ENCODE assay signal across 8 cellular contexts in the genomic region with DNA sequence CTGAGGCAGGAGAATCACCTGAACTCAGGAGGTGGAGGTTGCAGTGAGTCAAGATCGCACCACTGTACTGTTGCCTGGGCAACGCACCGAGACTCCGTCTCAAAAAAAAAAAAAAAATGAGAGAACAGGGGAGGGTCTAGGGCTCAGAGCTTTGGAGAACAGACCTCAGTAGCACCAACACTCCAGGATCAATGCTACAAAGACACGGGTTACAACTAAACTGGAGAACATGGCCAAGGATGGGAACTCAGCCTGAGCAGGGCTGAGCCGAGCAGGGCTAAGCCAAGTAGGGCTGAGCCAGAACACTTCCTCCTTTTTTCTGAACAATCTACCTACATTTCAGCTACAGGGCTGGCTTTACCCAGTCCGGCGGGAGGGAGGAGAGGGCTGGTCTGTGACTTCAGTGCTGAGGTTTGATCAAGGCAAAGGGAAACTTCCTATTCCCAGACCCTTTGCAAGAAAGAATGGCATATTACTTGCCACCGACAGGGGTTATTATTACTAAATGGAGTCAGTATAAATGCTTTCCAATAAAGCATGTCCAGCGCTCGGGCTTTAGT. TPM values are rescaled to one million over a fixed set of nuclear protein-coding genes. Genes with fewer than 3 reads are reported as not detected.
DNase-seq lines count a peak whose midpoint lies in the region; ATAC-seq and TF ChIP-seq lines count a peak whose summit lies in the region.

No MANE protein-coding gene starts in this region.

- WGBS in hepatocyte (ENCODE audit: low lambda C conversion rate, missing lambda C conversion rate), result 35% methylated on average over 11 of the region's 11 CpGs

- H3K27ac Mint-ChIP-seq in activated naive CD4-positive, alpha-beta T cell treated with anti-CD3 and anti-CD28 coated beads, Interleukin-2, amount 50 U/mL, for 72 hours, result peak overlapping the region; percentile 98 to 99

- POLR2A ChIA-PET in OCI-LY7 (lab: Charles Lee), result interaction anchor here (0.7 kb wide), 1 partner anchor 560 kb away, joined by 6 read pairs; no protein-coding TSS in a partner anchor

- peaks cover 7 to 47% of the 10 kb centered on the region in 2 donors for H3K36me3 Mint-ChIP-seq in activated naive CD4-positive, alpha-beta T cell treated with anti-CD3 and anti-CD28 coated beads, Interleukin-2, amount 50 U/mL, for 72 hours

- intact Hi-C loops in OCI-LY7 (cut with micrococcal nuclease; ENCODE audit: unreplicated experiment), result no loop called here

- H3K4me3 ChIP-seq in OCI-LY7 (ENCODE audit: low read depth, low read length, poor library complexity, severe bottlenecking), result peak overlapping the region; percentile 69
- H3K4me3 ChIP-seq in hepatocyte, result peak overlapping the region; percentile 44
- H3K4me3 ChIP-seq in HAP-1, result no peak overlapping the region

- TF ChIP-seq CTCF in OCI-LY7 (conservative IDR thresholded peaks at IDR 0.05; ENCODE audit: low read length) (no peak), hepatocyte (IDR thresholded peaks at IDR 0.05; ENCODE audit: poor library complexity) (no peak)

- H3K27me3 ChIP-seq in hepatocyte (no peaks in the 10 kb centered on the region), HAP-1 (ENCODE audit: low read depth) (no peaks in the 10 kb centered on the region)

- peak overlapping the region; percentile 73 for H2AFZ ChIP-seq in OCI-LY7 (ENCODE audit: low read length)
- peak overlapping the region; percentile 78 for H2AFZ ChIP-seq in hepatocyte

- H3K79me2 ChIP-seq in OCI-LY7 (ENCODE audit: insufficient read depth, low read depth, low read length) (peaks cover 38% of the 10 kb centered on the region), hepatocyte (peaks cover 30% of the 10 kb centered on the region)

- H4K20me1 ChIP-seq in OCI-LY7 (ENCODE audit: insufficient read depth, low read length) (peaks cover 6% of the 10 kb centered on the region; the same call in 1 of the 2 replicates), hepatocyte (ENCODE audit: insufficient read depth, poor library complexity, severe bottlenecking) (no peaks in the 10 kb centered on the region)

- peak; percentile 43 for ATAC-seq in HG03025 (IDR thresholded peaks at IDR 0.05; ENCODE audit: low FRiP score, unreplicated experiment)
- peak; percentile 21 to 39 for ATAC-seq in activated naive CD4-positive, alpha-beta T cell treated with anti-CD3 and anti-CD28 coated beads, Interleukin-2, amount 50 U/mL, for 72 hours

- H3K9me3 ChIP-seq in OCI-LY7 (ENCODE audit: low read length), result no peaks in the 10 kb centered on the region
- no peaks in the 10 kb centered on the region for H3K9me3 ChIP-seq in hepatocyte (ENCODE audit: low read depth)
- no peaks in the 10 kb centered on the region for H3K9me3 ChIP-seq in HAP-1

- H3K4me1 ChIP-seq in OCI-LY7 (ENCODE audit: insufficient read depth, low read length, poor library complexity, severe bottlenecking), result peaks cover 41% of the 10 kb centered on the region
- H3K4me1 ChIP-seq in hepatocyte (ENCODE audit: insufficient read depth), result peaks cover 16% of the 10 kb centered on the region
- peaks cover 16% of the 10 kb centered on the region for H3K4me1 ChIP-seq in HAP-1

- H3K4me2 ChIP-seq in OCI-LY7 (ENCODE audit: low read length) (peak overlapping the region; percentile 88), hepatocyte (peak overlapping the region; percentile 86)

- H3K27ac ChIP-seq in OCI-LY7 (ENCODE audit: low read depth, low read length, poor library complexity, severe bottlenecking) (peak overlapping the region; percentile 93), hepatocyte (peak overlapping the region; percentile 94)

- BruUV-seq in OCI-LY7 (replicated peaks; lab: Mats Ljungman, UMichigan), result no TSS peak

- H3K9me2 ChIP-seq in OCI-LY7 (ENCODE audit: insufficient read depth, low read length) (no peaks in the 10 kb centered on the region), hepatocyte (replicated peaks; ENCODE audit: insufficient read depth) (no peaks in the 10 kb centered on the region)

- DNase-seq in stimulated activated CD4-positive, alpha-beta T cell treated with anti-CD3 and anti-CD28 coated beads, Interleukin-1b, Interleukin-23, amount 100 ng/mL, for 48 hours, result peak; percentile 43
- DNase-seq in stimulated activated CD4-positive, alpha-beta T cell treated with anti-CD3 and anti-CD28 coated beads, Interleukin-12 subunit alpha, Interleukin-12 subunit beta, amount 100 ng/mL, for 4 hours, result no peak
- DNase-seq in OCI-LY7 (ENCODE audit: low spot score), result peak; percentile 68
- DNase-seq in activated naive CD4-positive, alpha-beta T cell treated with anti-CD3 and anti-CD28 coated beads, Interleukin-2, amount 50 U/mL, for 72 hours (ENCODE audit: low spot score in 2 of 2), result peak in 1 of 2 donors; percentile 54
- peak; percentile 46 for DNase-seq in hepatocyte (ENCODE audit: low spot score)
- peak; percentile 29 for DNase-seq in stimulated activated CD4-positive, alpha-beta T cell treated with anti-CD3 and anti-CD28 coated beads, Interleukin-4, amount 100 ng/mL, for 1 hour
- DNase-seq in HAP-1 (ENCODE audit: low spot score in 2 of 2), result no peak

- H3K36me3 ChIP-seq in OCI-LY7 (ENCODE audit: insufficient read depth, low read length), result 0 out of 2 replicates have a peak, but pooled peaks cover 5% of the 10 kb centered on the region
- no peaks in the 10 kb centered on the region for H3K36me3 ChIP-seq in hepatocyte (replicated peaks; ENCODE audit: insufficient read depth, low read depth)
- no peaks in the 10 kb centered on the region; the same call in 1 of the 2 replicates for H3K36me3 ChIP-seq in HAP-1 (replicated peaks)

- CTCF ChIA-PET in OCI-LY7 (lab: Charles Lee; ENCODE audit: unreplicated experiment), result no interaction called here

- in situ Hi-C loops in HAP-1 (cut with MboI; ENCODE audit: low sequenced_read_pairs), result loop anchor here (25.0 kb wide), 1 partner anchor 930 kb away; no protein-coding TSS in a partner anchor

- peaks cover 0 to 3% of the 10 kb centered on the region in 2 donors for H3K9me3 Mint-ChIP-seq in activated naive CD4-positive, alpha-beta T cell treated with anti-CD3 and anti-CD28 coated beads, Interleukin-2, amount 50 U/mL, for 72 hours

RNA-seq across cellular contexts. Expression of a gene that starts 2.9 kb away (rescaled TPM):
- 30.5 and 32.4 TPM in 2 replicates for total RNA-seq in OCI-LY7 (2014; rRNA removed; shearing (Covaris generic))
- total RNA-seq in OCI-LY7 (2022) (34.7 and 35.9 TPM in 2 replicates), hepatocyte (24.4 and 27.7 TPM in 2 replicates)
- total RNA-seq in activated naive CD4-positive, alpha-beta T cell treated with anti-CD3 and anti-CD28 coated beads, Interleukin-2, amount 50 U/mL, for 72 hours, result 10 to 100 TPM; 40.4 to 74.3 TPM
- polyA plus RNA-seq in hepatocyte, result 14.6 and 17.1 TPM in 2 replicates

Comparison
In these comparisons a context has a peak if more than half of its experiments do, and no peak if none do; other contexts are left out.
1. DNase-seq: peak in stimulated activated CD4-positive, alpha-beta T cell treated with anti-CD3 and anti-CD28 coated beads, Interleukin-1b, Interleukin-23, amount 100 ng/mL, for 48 hours (single experiment), OCI-LY7 (single experiment), hepatocyte (single experiment) and stimulated activated CD4-positive, alpha-beta T cell treated with anti-CD3 and anti-CD28 coated beads, Interleukin-4, amount 100 ng/mL, for 1 hour (single experiment); none in stimulated activated CD4-positive, alpha-beta T cell treated with anti-CD3 and anti-CD28 coated beads, Interleukin-12 subunit alpha, Interleukin-12 subunit beta, amount 100 ng/mL, for 4 hours (single experiment) and HAP-1 (0 of 2).